1 cellular context compared by ENCODE assay signal in genomic region chrX:2486476-2487133, GRCh38.
TF ChIP-seq lines count a peak whose summit lies in the region.

No MANE protein-coding gene starts in this region.

TF ChIP-seq in H1, 55 proteins besides CTCF, POLR2A, EP300 and RAD21:
- TF ChIP-seq BCL11A (IDR thresholded peaks at IDR 0.05; ENCODE audit: low read depth in 2 of 2, low read length in 2 of 2) (no peak), ZNF274 (IDR thresholded peaks at IDR 0.05; ENCODE audit: borderline replicate concordance, extremely low read depth, low read length) (no peak), USF2 (IDR thresholded peaks at IDR 0.05; ENCODE audit: low read length) (no peak), JUN (IDR thresholded peaks at IDR 0.05; ENCODE audit: low read depth, low read length) (no peak), CHD7 (IDR thresholded peaks at IDR 0.05; ENCODE audit: insufficient replicate concordance, low read length) (no peak), KDM1A (IDR thresholded peaks at IDR 0.05; ENCODE audit: borderline replicate concordance, low read length) (no peak), ATF3 (IDR thresholded peaks at IDR 0.05; ENCODE audit: insufficient read depth, low read depth, low read length) (no peak), TAF1 (IDR thresholded peaks at IDR 0.05; ENCODE audit: low read depth, low read length) (no peak), CBX5 (IDR thresholded peaks at IDR 0.05; ENCODE audit: low read depth, low read length) (no peak), CREB1 (IDR thresholded peaks at IDR 0.05) (no peak), SIN3A (conservative IDR thresholded peaks at IDR 0.05 in 1 of 2, IDR thresholded peaks at IDR 0.05 in 1 of 2; ENCODE audit: low read depth in 1 of 2, low read length in 2 of 2) (no peak), TBP (IDR thresholded peaks at IDR 0.05; ENCODE audit: low read depth, low read length) (no peak), EGR1 (IDR thresholded peaks at IDR 0.05; ENCODE audit: borderline replicate concordance, low read depth, low read length) (no peak), NANOG (IDR thresholded peaks at IDR 0.05; ENCODE audit: insufficient read depth, low read depth, low read length, poor library complexity, severe bottlenecking) (no peak), TCF12 (IDR thresholded peaks at IDR 0.05; ENCODE audit: low read depth, low read length) (no peak), MAX (IDR thresholded peaks at IDR 0.05) (no peak)
